Comparison of ENCODE assay signal across 14 cellular contexts in the genomic region with DNA sequence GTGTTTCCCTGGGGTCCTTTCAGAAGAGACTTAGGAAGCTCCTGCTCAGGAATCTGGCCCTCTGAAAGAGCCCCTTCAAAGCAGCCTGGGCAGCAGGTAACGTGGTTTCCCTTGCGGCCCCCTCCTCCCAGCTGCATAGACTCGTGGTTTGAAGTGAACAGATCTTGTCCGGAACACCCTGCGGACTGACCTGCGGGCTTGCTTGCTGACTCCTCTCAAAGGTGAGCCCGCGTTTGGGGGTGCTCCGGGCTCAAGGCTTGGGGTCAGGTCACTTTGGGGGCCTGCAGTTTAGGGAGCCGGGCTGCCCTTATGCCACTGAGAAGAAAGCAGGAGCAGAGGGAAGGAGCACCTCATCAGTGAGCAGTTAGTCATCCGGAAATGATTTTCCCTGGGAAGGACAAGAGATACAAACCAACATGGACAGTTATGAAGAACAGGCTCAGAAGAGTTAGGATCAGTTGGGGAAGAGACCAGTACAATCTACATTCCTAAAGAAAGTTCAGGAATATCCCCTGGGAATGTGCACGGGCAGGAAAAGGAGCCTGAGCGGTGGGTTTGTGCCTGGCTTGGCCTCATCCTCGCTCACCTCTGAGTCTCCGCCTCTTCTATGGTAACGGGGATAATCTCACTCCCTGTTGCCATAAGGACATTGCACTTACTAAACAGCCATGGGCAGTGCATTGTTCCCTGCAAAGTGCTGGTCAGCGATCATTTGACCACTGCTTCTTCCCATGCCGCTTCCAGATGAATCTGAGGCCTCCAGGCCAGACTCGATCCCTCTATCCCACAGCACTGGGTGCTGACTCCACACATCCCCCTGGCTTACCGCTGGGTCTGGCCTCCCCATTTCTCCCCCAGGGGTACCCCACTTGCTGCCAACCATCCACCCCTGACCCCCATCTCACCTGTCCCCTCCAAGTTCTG. TPM values are rescaled to one million over a fixed set of nuclear protein-coding genes. Genes with fewer than 3 reads are reported as not detected.
DNase-seq lines count a peak whose midpoint lies in the region; FAIRE-seq and TF ChIP-seq lines count a peak whose summit lies in the region.
"Had no signal": no experiment of that assay in that cellular context is flagged by ENCODE, and none has a peak within 500 bp of the region (broad histone marks: within the 10 kb centered on the region; RNA-seq: fewer than 3 reads in every experiment).

No MANE protein-coding gene starts in this region.

- H3K27ac ChIP-seq in esophagus squamous epithelium: peak overlapping the region; percentile 60 to 90 (median 86)
- H3K27ac ChIP-seq in skeletal muscle tissue (ENCODE audit: low read depth, low read length): peak overlapping the region; percentile 96
- H3K27ac ChIP-seq: epithelial cell of prostate, KMS-11 had no signal

- 88 to 93% methylated on average over 7 to 20 of the region's 20 CpGs for WGBS in esophagus squamous epithelium, 2 donors

- intact Hi-C loops in esophagus squamous epithelium (cut with DNase I): no loop called here

- peak overlapping the region; percentile 43 to 94 (median 79) for H3K9ac ChIP-seq in skeletal muscle tissue (ENCODE audit: low read depth in 1 of 3, low read length in 3 of 3)
- H3K9ac ChIP-seq: KMS-11 had no signal

- H3K36me3 ChIP-seq in esophagus squamous epithelium (peaks cover 0 to 27% (median 0%) of the 10 kb centered on the region in 3 donors), skeletal muscle tissue (ENCODE audit: control insufficient read depth in 3 of 3, insufficient read depth in 3 of 3, low read length in 3 of 3) (peaks cover 5 to 17% (median 7%) of the 10 kb centered on the region in 3 donors)

- H3K27me3 ChIP-seq in esophagus squamous epithelium (no peaks in the 10 kb centered on the region), skeletal muscle tissue (ENCODE audit: control insufficient read depth in 3 of 3, insufficient read depth in 3 of 3, low read length in 3 of 3) (no peaks in the 10 kb centered on the region)
- H3K27me3 ChIP-seq: testis had no signal

- no peaks in the 10 kb centered on the region for H3K9me3 ChIP-seq in esophagus squamous epithelium
- H3K9me3 ChIP-seq in skeletal muscle tissue (ENCODE audit: control insufficient read depth in 3 of 3, low read length in 3 of 3): no peaks in the 10 kb centered on the region
- H3K9me3 ChIP-seq: testis had no signal

- FAIRE-seq in GM12892 (lab: Jason Lieb, UNC): peak; percentile 51

- DNase-seq in GM12892 (ENCODE audit: insufficient read length): no peak
- peak; percentile 1 for DNase-seq in NB4 (ENCODE audit: low read depth)
- no peak for DNase-seq in esophagus squamous epithelium (lab: John Stamatoyannopoulos, UW)
- no peak for DNase-seq in stimulated activated naive CD4-positive, alpha-beta T cell (lab: John Stamatoyannopoulos, UW)
- no peak for DNase-seq in NCI-H146 (lab: John Stamatoyannopoulos, UW)
- no peak for DNase-seq in NCI-H2171 (lab: John Stamatoyannopoulos, UW)
- no peak for DNase-seq in activated CD4-positive, alpha-beta T cell treated with anti-CD3 and anti-CD28 coated beads, Interleukin-2, amount 50 U/mL, for 48 hours
- DNase-seq: amniotic stem cell, NCI-H446, SHP77, testis had no signal

- TF ChIP-seq POLR2A in GM12892 (IDR thresholded peaks at IDR 0.05; ENCODE audit: low read depth, low read length): no peak
- no peak for TF ChIP-seq POLR2A in NB4 (IDR thresholded peaks at IDR 0.05; ENCODE audit: extremely low read depth, insufficient read length)
- no peak for TF ChIP-seq POLR2A in esophagus squamous epithelium (IDR thresholded peaks at IDR 0.05)

- H3K4me1 ChIP-seq in esophagus squamous epithelium (peaks cover 59 to 77% (median 71%) of the 10 kb centered on the region in 3 donors), skeletal muscle tissue (ENCODE audit: control insufficient read depth in 3 of 3, insufficient read depth in 3 of 3, low read length in 3 of 3) (peaks cover 67 to 71% (median 70%) of the 10 kb centered on the region in 3 donors)

- TF ChIP-seq CTCF in NB4 (IDR thresholded peaks at IDR 0.05; ENCODE audit: low read depth, low read length) (no peak), esophagus squamous epithelium (IDR thresholded peaks at IDR 0.05) (no peak)

- H3K4me3 ChIP-seq in NB4 (ENCODE audit: low read depth, low read length) (no peak overlapping the region), esophagus squamous epithelium (no peak overlapping the region), skeletal muscle tissue (ENCODE audit: low read length in 3 of 3) (peak overlapping the region in 1 of 3 donors; percentile 54)
- H3K4me3 ChIP-seq: testis had no signal

RNA-seq across cellular contexts. Expression of a gene that starts 10.0 kb away (rescaled TPM):
- polyA plus RNA-seq in GM12892 (2012; ENCODE audit: missing spikeins): not detected
- 10 to 100 TPM in 2 of 4 donors, 1 to 10 TPM in 2; 3.3 to 20.4 (median 10.4) TPM for total RNA-seq in esophagus squamous epithelium
- 6.3 TPM for total RNA-seq in skeletal muscle tissue

RNA-seq across cellular contexts. Expression of a gene that starts 41.7 kb away (rescaled TPM):
- polyA plus RNA-seq in GM12892 (2012; ENCODE audit: missing spikeins): 8.7 TPM
- total RNA-seq in esophagus squamous epithelium (1 to 10 TPM; 3.1 to 9.1 (median 5.7) TPM), skeletal muscle tissue (12.5 TPM)
